In the genomic region with DNA sequence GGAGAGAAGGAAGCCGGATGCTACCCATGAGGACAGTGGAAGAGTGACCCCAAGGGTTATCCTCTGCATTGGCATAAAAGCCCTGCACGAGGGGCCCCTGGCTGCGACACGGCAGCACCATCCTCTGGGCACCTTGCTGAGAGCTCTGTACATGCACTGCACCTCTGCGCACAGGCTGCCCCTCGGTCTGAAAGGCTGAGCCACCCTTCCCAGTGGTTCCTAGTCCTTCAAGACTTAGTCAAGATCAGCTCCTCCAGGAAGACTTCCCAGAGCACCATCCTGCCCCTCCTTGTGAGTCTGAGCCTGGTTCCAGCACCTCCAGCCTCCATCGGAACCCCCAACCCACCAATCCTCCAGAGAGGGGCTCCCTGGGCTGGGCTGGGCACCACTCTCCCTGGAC, we compare ENCODE assay signal across 24 cellular contexts. TPM values are rescaled to one million over a fixed set of nuclear protein-coding genes. Genes with fewer than 3 reads are reported as not detected.
"Had no signal": no experiment of that assay in that cellular context is flagged by ENCODE, and none has a peak within 500 bp of the region (broad histone marks: within the 10 kb centered on the region; RNA-seq: fewer than 3 reads in every experiment).

No MANE protein-coding gene starts in this region.

- H3K9me3 ChIP-seq: heart right ventricle, pancreas, prostate gland, right lobe of liver, testis, tibial nerve had no signal

- H3K36me3 Mint-ChIP-seq: mesothelial cell of epicardium; natural killer cell; stimulated activated memory B cell treated with anti-CD40 and anti-IgM and Interleukin-4, amounts not matched to agents 10 μg/mL and 1 μg/mL and 100 μg/mL, for 72 hours had no signal

- H3K36me3 ChIP-seq: heart right ventricle, pancreas, prostate gland, right lobe of liver, tibial nerve had no signal

- H3K27ac Mint-ChIP-seq: mesothelial cell of epicardium; natural killer cell; stimulated activated memory B cell treated with anti-CD40 and anti-IgM and Interleukin-4, amounts not matched to agents 10 μg/mL and 1 μg/mL and 100 μg/mL, for 72 hours; stimulated activated naive CD8-positive, alpha-beta T cell treated with anti-CD3 and anti-CD28 coated beads, Interleukin-15, Interleukin-2, amounts not matched to agents 100 ng/mL and 50 ng/mL, for 24 hours had no signal

- H3K4me1 ChIP-seq: heart right ventricle, pancreas, prostate gland, right lobe of liver had no signal

- H3K27me3 ChIP-seq: dorsolateral prefrontal cortex, pancreas, right lobe of liver, testis had no signal

- H3K27ac ChIP-seq: heart right ventricle, pancreas, prostate gland, right lobe of liver, testis, tibial nerve had no signal

- DNase-seq: cortex of kidney; effector CD8-positive, alpha-beta T cell; heart right ventricle; hypothalamus; natural killer cell; occipital lobe; pancreas; stimulated activated CD4-positive, alpha-beta T cell treated with anti-CD3 and anti-CD28 coated beads, Interleukin-4, amount 100 ng/mL, for 1 hour had no signal

- H3K9me3 Mint-ChIP-seq: mesothelial cell of epicardium; natural killer cell; neural crest cell; stimulated activated memory B cell treated with anti-CD40 and anti-IgM and Interleukin-4, amounts not matched to agents 10 μg/mL and 1 μg/mL and 100 μg/mL, for 72 hours; stimulated activated naive CD8-positive, alpha-beta T cell treated with anti-CD3 and anti-CD28 coated beads, Interleukin-15, Interleukin-2, amounts not matched to agents 100 ng/mL and 50 ng/mL, for 24 hours had no signal

- H3K4me3 Mint-ChIP-seq: mesothelial cell of epicardium; natural killer cell; neural crest cell; stimulated activated memory B cell treated with anti-CD40 and anti-IgM and Interleukin-4, amounts not matched to agents 10 μg/mL and 1 μg/mL and 100 μg/mL, for 72 hours; stimulated activated naive CD8-positive, alpha-beta T cell treated with anti-CD3 and anti-CD28 coated beads, Interleukin-15, Interleukin-2, amounts not matched to agents 100 ng/mL and 50 ng/mL, for 24 hours had no signal

- H3K4me1 Mint-ChIP-seq: natural killer cell, neural crest cell had no signal

- ATAC-seq: esophagus mucosa; heart right ventricle; left lobe of liver; natural killer cell; stimulated activated memory B cell treated with anti-CD40 and anti-IgM and Interleukin-4, amounts not matched to agents 10 μg/mL and 1 μg/mL and 100 μg/mL, for 72 hours had no signal

- H3K4me3 ChIP-seq: dorsolateral prefrontal cortex, heart right ventricle, pancreas, prostate gland, right lobe of liver, testis, tibial nerve had no signal

RNA-seq across cellular contexts. Expression of gene CNPY1, which starts 37.9 kb away (rescaled TPM):
- total RNA-seq: esophagus mucosa, fibroblast of lung, heart right ventricle, left lobe of liver, lower leg skin, mesothelial cell of epicardium, mucosa of gallbladder, natural killer cell, pancreas, prostate gland, renal cortical epithelial cell, ureter had no signal
- polyA plus RNA-seq: fibroblast of lung, heart right ventricle, pancreas had no signal
